In genomic region chr10:125983161-125983560, GRCh38 we compare ENCODE assay signal across 1 cellular context.
TF ChIP-seq lines count a peak whose summit lies in the region.

No MANE protein-coding gene starts in this region.

TF ChIP-seq in GM23338, 12 proteins besides CTCF, POLR2A, EP300 and RAD21 (continued from another document):
- TF ChIP-seq ZNF462 (CRISPR knock-in tag; IDR thresholded peaks at IDR 0.05) (no peak), ZNF114 (CRISPR knock-in tag; IDR thresholded peaks at IDR 0.05) (no peak)
TF ChIP-seq in GM23338: peak in this region for 0.
